In the genomic region with DNA sequence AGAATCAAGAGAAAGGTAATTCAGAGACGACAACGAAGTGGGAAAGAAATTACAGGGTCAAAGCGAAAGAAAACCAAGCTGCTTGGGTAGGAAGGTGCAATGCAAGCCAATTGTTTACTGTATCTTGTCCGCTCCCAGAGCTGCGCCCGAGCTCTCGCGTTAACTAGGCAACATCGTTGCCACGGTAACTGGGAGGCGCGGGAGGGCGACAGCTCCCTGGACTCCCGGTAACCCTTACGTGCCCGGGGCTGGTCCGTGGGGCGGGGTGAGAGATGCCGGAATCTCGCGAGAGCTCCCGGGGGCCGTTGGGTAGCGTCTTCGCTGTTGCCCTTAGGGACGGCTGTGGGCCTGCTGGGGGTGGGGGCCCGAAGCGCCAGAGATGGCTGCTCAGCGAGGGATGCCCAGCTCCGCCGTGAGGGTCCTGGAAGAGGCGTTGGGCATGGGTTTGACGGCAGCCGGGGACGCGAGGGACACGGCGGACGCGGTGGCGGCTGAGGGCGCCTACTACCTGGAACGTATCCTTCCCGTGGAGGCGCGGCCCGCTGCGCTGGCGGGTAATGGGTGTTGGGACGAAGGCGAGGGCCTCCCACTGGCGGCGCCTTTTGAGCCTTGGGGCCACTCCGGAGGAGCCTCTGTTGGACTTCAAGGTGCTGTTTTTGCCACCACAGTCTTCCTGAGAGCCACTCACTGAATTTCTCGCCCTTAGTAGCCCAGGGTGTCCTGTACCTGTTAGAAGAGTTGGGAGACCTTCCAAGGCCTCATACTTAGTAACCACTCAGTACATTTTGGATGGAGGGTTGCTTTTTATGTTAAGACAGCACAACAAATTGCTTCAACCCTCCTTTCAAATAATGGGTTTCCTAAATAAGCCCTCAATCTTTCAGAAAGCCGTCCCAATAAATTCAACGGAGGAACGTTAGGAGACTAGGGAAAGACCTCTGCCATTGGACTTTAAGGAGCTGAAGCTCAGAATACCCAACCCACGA, we compare ENCODE assay signal across 8 cellular contexts. TPM values are rescaled to one million over a fixed set of nuclear protein-coding genes. Genes with fewer than 3 reads are reported as not detected.
A peak's percentile ranks its signal among the peaks of the same experiment; 100 is the strongest.
DNase-seq lines count a peak whose midpoint lies in the region; ATAC-seq lines count a peak whose summit lies in the region.

SPAG16 (plus strand) TSS at position 360 of the 986 bp plus-strand sequence.

- H3K4me3 Mint-ChIP-seq in effector memory CD8-positive, alpha-beta T cell = peak within 1 kb of the TSS; percentile 93 to 96

- DNase-seq in AML-193 (lab: John Stamatoyannopoulos, UW) = peak; percentile 90 to 95
- DNase-seq in NCI-H69 (lab: John Stamatoyannopoulos, UW) = peak; percentile 97
- peak; percentile 90 to 93 for DNase-seq in activated CD8-positive, alpha-beta memory T cell treated with anti-CD3 and anti-CD28 coated beads for 4 hours (ENCODE audit: low read depth in 2 of 2)
- peak; percentile 95 to 96 (median 96) for DNase-seq in effector memory CD8-positive, alpha-beta T cell
- peak; percentile 97 for DNase-seq in lung microvascular endothelial cell (ENCODE audit: low read depth in 2 of 2)
- peak; percentile 91 to 93 (median 91) for DNase-seq in stimulated activated CD4-positive, alpha-beta T cell treated with anti-CD3 and anti-CD28 coated beads, TNF-alpha, amount 100 ng/mL, for 4 hours (ENCODE audit: low read depth in 3 of 3)

- H3K27me3 Mint-ChIP-seq in effector memory CD8-positive, alpha-beta T cell = no peaks in the 10 kb centered on the region

- peaks cover 11 to 30% of the 10 kb centered on the region in 2 donors for H3K4me1 Mint-ChIP-seq in effector memory CD8-positive, alpha-beta T cell (ENCODE audit: low read depth in 2 of 2)

- H3K36me3 Mint-ChIP-seq in effector memory CD8-positive, alpha-beta T cell (ENCODE audit: insufficient read depth) = peaks cover 15% of the 10 kb centered on the region

- H3K9me3 Mint-ChIP-seq in effector memory CD8-positive, alpha-beta T cell = no peaks in the 10 kb centered on the region

- peak within 1 kb of the TSS; percentile 94 to 96 for H3K27ac Mint-ChIP-seq in effector memory CD8-positive, alpha-beta T cell

- ATAC-seq in GM19043 (IDR thresholded peaks at IDR 0.05; ENCODE audit: low read depth, unreplicated experiment) (peak; percentile 98), HG03378 (IDR thresholded peaks at IDR 0.05; ENCODE audit: unreplicated experiment) (peak; percentile 98)
- ATAC-seq in effector memory CD8-positive, alpha-beta T cell (replicated peaks) = peak; percentile 93

RNA-seq across cellular contexts. Expression of gene SPAG16, which starts in this region (rescaled TPM):
- total RNA-seq in lung microvascular endothelial cell = 9.1 and 9.4 TPM in 2 replicates

Comparison
In these comparisons a context has a peak if more than half of its experiments do, and no peak if none do; other contexts are left out.
1. Peak in every context shown above with its lines: DNase-seq and ATAC-seq.